In genomic region chr9:92650839-92651621, GRCh38 we compare ENCODE assay signal across 15 cellular contexts. TPM values are rescaled to one million over a fixed set of nuclear protein-coding genes. Genes with fewer than 3 reads are reported as not detected.
DNase-seq lines count a peak whose midpoint lies in the region; ATAC-seq and TF ChIP-seq lines count a peak whose summit lies in the region.
"Had no signal": no experiment of that assay in that cellular context is flagged by ENCODE, and none has a peak within 500 bp of the region (broad histone marks: within the 10 kb centered on the region; RNA-seq: fewer than 3 reads in every experiment).

No MANE protein-coding gene starts in this region.

- H3K56ac ChIP-seq in IMR-90 (ENCODE audit: extremely low read depth, insufficient read depth, low read length): no peak overlapping the region

- H3K27me3 Mint-ChIP-seq in chondrocyte (ENCODE audit: low read depth): no peaks in the 10 kb centered on the region
- H3K27me3 Mint-ChIP-seq: activated naive CD4-positive, alpha-beta T cell treated with anti-CD3 and anti-CD28 coated beads, Interleukin-2, amount 10 ng/mL, durations not matched to agents 7 days and 5 days had no signal

- intact Hi-C loops in IMR-90 (cut with micrococcal nuclease): no loop called here

- no peaks in the 10 kb centered on the region for H3K9me3 ChIP-seq in IMR-90 (ENCODE audit: control insufficient read depth, insufficient read depth, low read length)
- H3K9me3 ChIP-seq in trophoblast cell (ENCODE audit: insufficient read depth, low read depth, low read length): no peaks in the 10 kb centered on the region
- H3K9me3 ChIP-seq: SJSA1, thoracic aorta had no signal

- H3K23ac ChIP-seq in IMR-90 (ENCODE audit: low read depth, low read length) (no peak overlapping the region), trophoblast cell (ENCODE audit: low read length) (no peak overlapping the region)

- no peak overlapping the region for H2BK12ac ChIP-seq in trophoblast cell (ENCODE audit: low read length)

- no peak for TF ChIP-seq POLR2A in IMR-90 (IDR thresholded peaks at IDR 0.05; ENCODE audit: low read depth, low read length)

- no peak overlapping the region for H4K5ac ChIP-seq in IMR-90 (ENCODE audit: low read depth, low read length)

- H3K9ac ChIP-seq in IMR-90 (ENCODE audit: low read depth, low read length) (no peak overlapping the region), trophoblast cell (ENCODE audit: low read length) (no peak overlapping the region)
- H3K9ac ChIP-seq: neural progenitor cell had no signal

- no peaks in the 10 kb centered on the region for H3K9me3 Mint-ChIP-seq in chondrocyte (ENCODE audit: low read depth)
- H3K9me3 Mint-ChIP-seq: activated naive CD4-positive, alpha-beta T cell treated with anti-CD3 and anti-CD28 coated beads, Interleukin-2, amount 10 ng/mL, durations not matched to agents 7 days and 5 days; neural progenitor cell had no signal

- no peak overlapping the region for H3K4me2 ChIP-seq in IMR-90 (ENCODE audit: low read depth, low read length)
- no peak overlapping the region for H3K4me2 ChIP-seq in trophoblast cell (ENCODE audit: low read length)
- H3K4me2 ChIP-seq: neural progenitor cell had no signal

- H3K14ac ChIP-seq in IMR-90 (replicated peaks; ENCODE audit: low read depth, low read length): no peak overlapping the region
- no peak overlapping the region for H3K14ac ChIP-seq in trophoblast cell (ENCODE audit: low read length)

- H3K18ac ChIP-seq in IMR-90 (ENCODE audit: low read depth, low read length) (no peak overlapping the region), trophoblast cell (ENCODE audit: low read length) (no peak overlapping the region)

- peaks cover 30% of the 10 kb centered on the region for H3K4me1 Mint-ChIP-seq in chondrocyte (ENCODE audit: low read depth)
- H3K4me1 Mint-ChIP-seq: activated naive CD4-positive, alpha-beta T cell treated with anti-CD3 and anti-CD28 coated beads, Interleukin-2, amount 10 ng/mL, durations not matched to agents 7 days and 5 days; neural progenitor cell had no signal

- H3K27ac ChIP-seq in IMR-90 (ENCODE audit: insufficient read depth, low read length): no peak overlapping the region
- H3K27ac ChIP-seq in skin epidermis: peak overlapping the region in 20 of 21 experiments; percentile 31 to 93 (median 76)
- H3K27ac ChIP-seq in trophoblast cell (ENCODE audit: low read depth, low read length): no peak overlapping the region
- H3K27ac ChIP-seq: neural progenitor cell, SJSA1, thoracic aorta had no signal

- 100% methylated on average over 1 of the region's 10 CpGs for WGBS in IMR-90 (ENCODE audit: extremely low coverage in 2 of 2, insufficient read length in 1 of 2), 2 experiments
- WGBS in trophoblast cell (ENCODE audit: extremely low coverage, insufficient coverage, insufficient read length): 100% methylated on average over 1 of the region's 10 CpGs

- H4K8ac ChIP-seq in IMR-90 (ENCODE audit: low read depth in 2 of 2, low read length in 2 of 2): no peak overlapping the region
- no peak overlapping the region for H4K8ac ChIP-seq in trophoblast cell (ENCODE audit: low read depth, low read length)

- CTCF ChIA-PET in IMR-90 (lab: Yijun Ruan, JAX): no interaction called here

- H4K12ac ChIP-seq in trophoblast cell (ENCODE audit: low read depth, low read length): no peak overlapping the region

- H4K91ac ChIP-seq in IMR-90 (ENCODE audit: insufficient read depth, low read depth, low read length) (no peak overlapping the region), trophoblast cell (ENCODE audit: low read depth, low read length) (no peak overlapping the region)

- H2AFZ ChIP-seq in IMR-90 (replicated peaks; ENCODE audit: low read length, poor library complexity) (no peak overlapping the region), trophoblast cell (ENCODE audit: insufficient read depth, low read length, poor library complexity) (no peak overlapping the region)
- H2AFZ ChIP-seq: neural progenitor cell had no signal

- no TSS peak for BruUV-seq in IMR-90 (replicated peaks; lab: Mats Ljungman, UMichigan)

- H2AK5ac ChIP-seq in IMR-90 (ENCODE audit: low read depth, low read length): no peak overlapping the region
- H2AK5ac ChIP-seq in trophoblast cell (ENCODE audit: low read length): no peak overlapping the region

- H2BK120ac ChIP-seq in IMR-90 (ENCODE audit: low read depth, low read length): no peak overlapping the region
- no peak overlapping the region for H2BK120ac ChIP-seq in trophoblast cell (ENCODE audit: insufficient read depth, low read length, poor library complexity)

- peaks cover 54% of the 10 kb centered on the region for H3K36me3 ChIP-seq in IMR-90 (ENCODE audit: control insufficient read depth, insufficient read depth, low read length)
- peaks cover 42 to 52% of the 10 kb centered on the region in 2 experiments for H3K36me3 ChIP-seq in trophoblast cell (ENCODE audit: control insufficient read depth in 1 of 2, insufficient read depth in 2 of 2, low read length in 2 of 2)

- dilution Hi-C loops in IMR-90 (cut with HindIII; ENCODE audit: low sequenced_read_pairs, unreplicated experiment): no loop called here

- ATAC-seq in IMR-90 (ENCODE audit: low read depth): peak; percentile 55; the same call in 1 of the 2 replicates

- no peaks in the 10 kb centered on the region for H3K27me3 ChIP-seq in IMR-90 (ENCODE audit: control insufficient read depth, insufficient read depth, low read length)
- no peaks in the 10 kb centered on the region for H3K27me3 ChIP-seq in trophoblast cell (ENCODE audit: insufficient read depth, low read length)
- H3K27me3 ChIP-seq: neural progenitor cell, SJSA1 had no signal

- H3K27ac Mint-ChIP-seq in chondrocyte (ENCODE audit: unreplicated experiment): no peak overlapping the region
- H3K27ac Mint-ChIP-seq: activated naive CD4-positive, alpha-beta T cell treated with anti-CD3 and anti-CD28 coated beads, Interleukin-2, amount 10 ng/mL, durations not matched to agents 7 days and 5 days; neural progenitor cell had no signal

- POLR2A ChIA-PET in IMR-90 (lab: Charles Lee; ENCODE audit: unreplicated experiment): no interaction called here

- H3K9me1 ChIP-seq in IMR-90 (ENCODE audit: insufficient read depth, low read length): peaks cover 14% of the 10 kb centered on the region; the same call in 1 of the 2 replicates

- H3K36me3 Mint-ChIP-seq in chondrocyte (ENCODE audit: low read depth): peaks cover 37% of the 10 kb centered on the region

- in situ Hi-C loops in IMR-90 (cut with MboI; ENCODE audit: low sequenced_read_pairs): no loop called here

- H3K4ac ChIP-seq in IMR-90 (ENCODE audit: low read depth, low read length): no peak overlapping the region
- no peak overlapping the region for H3K4ac ChIP-seq in trophoblast cell (ENCODE audit: low read depth, low read length)

- peak; percentile 29 for DNase-seq in IMR-90
- DNase-seq in chondrocyte (ENCODE audit: low spot score): peak; percentile 64
- DNase-seq in iris pigment epithelial cell (ENCODE audit: low read depth): peak; percentile 61
- DNase-seq in activated T-cell treated with anti-CD3 and anti-CD28 coated beads for 4 hours: no peak
- no peak for DNase-seq in activated T-cell treated with anti-CD3 and anti-CD28 coated beads, Interleukin-2, amount 50 U/mL, for 48 hours
- DNase-seq in NCI-H446 treated with DMSO at 0.1 percent for 48 hours (lab: John Stamatoyannopoulos, UW): no peak
- DNase-seq in trophoblast cell: no peak
- DNase-seq: activated CD4-positive, CD25-positive, alpha-beta regulatory T cell treated with anti-CD3 and anti-CD28 coated beads, Interleukin-2, amount 50 U/mL, for 72 hours; activated naive CD4-positive, alpha-beta T cell treated with anti-CD3 and anti-CD28 coated beads, Interleukin-2, amount 10 ng/mL, durations not matched to agents 7 days and 5 days; NCI-H526 treated with DMSO at 0.1 percent for 48 hours; stimulated activated CD4-positive, alpha-beta T cell treated with anti-CD3 and anti-CD28 coated beads, Interleukin-4, amount 100 ng/mL, for 4 hours had no signal

- no peak for TF ChIP-seq CTCF in IMR-90 (conservative IDR thresholded peaks at IDR 0.05; ENCODE audit: low read depth, low read length)
- no peak for TF ChIP-seq CTCF in chondrocyte (IDR thresholded peaks at IDR 0.05)

- H2BK20ac ChIP-seq in IMR-90 (ENCODE audit: low read depth, low read length): no peak overlapping the region

- no peak overlapping the region for H2BK5ac ChIP-seq in IMR-90 (ENCODE audit: low read depth, low read length, poor library complexity, severe bottlenecking)
- H2BK5ac ChIP-seq in trophoblast cell (ENCODE audit: low read depth, low read length, poor library complexity): no peak overlapping the region

- H3K79me1 ChIP-seq in IMR-90 (ENCODE audit: low read depth in 1 of 2, low read length in 2 of 2): peaks cover 12 to 47% of the 10 kb centered on the region in 2 experiments
- H3K79me1 ChIP-seq in trophoblast cell (ENCODE audit: low read length): no peaks in the 10 kb centered on the region

- H2AK9ac ChIP-seq in IMR-90 (replicated peaks; ENCODE audit: low read depth, low read length, poor library complexity): no peak overlapping the region

- no peak for TF ChIP-seq RAD21 in IMR-90 (IDR thresholded peaks at IDR 0.05; ENCODE audit: low read length)

- H3K4me3 Mint-ChIP-seq in chondrocyte (ENCODE audit: unreplicated experiment): no peak overlapping the region
- H3K4me3 Mint-ChIP-seq: activated naive CD4-positive, alpha-beta T cell treated with anti-CD3 and anti-CD28 coated beads, Interleukin-2, amount 10 ng/mL, durations not matched to agents 7 days and 5 days; neural progenitor cell had no signal

- H3K4me1 ChIP-seq in IMR-90 (ENCODE audit: control insufficient read depth, insufficient read depth, low read length): peaks cover 2% of the 10 kb centered on the region; the same call in 1 of the 2 replicates
- peaks cover 4 to 12% of the 10 kb centered on the region in 2 experiments for H3K4me1 ChIP-seq in trophoblast cell (ENCODE audit: control insufficient read depth in 1 of 2, insufficient read depth in 2 of 2, low read length in 2 of 2)
- H3K4me1 ChIP-seq: neural progenitor cell had no signal

- H3K79me2 ChIP-seq in trophoblast cell (ENCODE audit: control insufficient read depth, insufficient read depth, low read length, poor library complexity): no peaks in the 10 kb centered on the region

- H3K4me3 ChIP-seq in IMR-90 (ENCODE audit: insufficient read depth, low read depth, low read length) (no peak overlapping the region), skin epidermis (no peak overlapping the region), trophoblast cell (ENCODE audit: low read depth, low read length) (no peak overlapping the region)
- H3K4me3 ChIP-seq: neural progenitor cell, SJSA1, thoracic aorta had no signal

- peaks cover 8% of the 10 kb centered on the region; the same call in 1 of the 2 replicates for H4K20me1 ChIP-seq in IMR-90 (ENCODE audit: insufficient read depth, low read length)

- no peak overlapping the region for H2BK15ac ChIP-seq in IMR-90 (ENCODE audit: low read depth, low read length)

TF ChIP-seq in IMR-90, 13 proteins besides CTCF, POLR2A, EP300 and RAD21 (continues in another document):
- no peak for TF ChIP-seq CHD1 (IDR thresholded peaks at IDR 0.05; ENCODE audit: low read depth, low read length)
- no peak for TF ChIP-seq MAFK (IDR thresholded peaks at IDR 0.05; ENCODE audit: low read depth, low read length)

RNA-seq across cellular contexts. Expression of gene IPPK, which starts 18.9 kb away (rescaled TPM):
- total RNA-seq in IMR-90 (2012; rRNA removed): 25.1 and 27.5 TPM in 2 replicates
- 25.3 and 26.8 TPM in 2 replicates for polyA plus RNA-seq in IMR-90 (2012; rRNA removed)
- 12.5 and 13.1 TPM in 2 replicates for polyA plus RNA-seq in IMR-90 (2012; cell fraction: cytosol; rRNA removed)
- 40.6 and 52.6 TPM in 2 replicates for polyA plus RNA-seq in IMR-90 (2012; cell fraction: nucleus; rRNA removed; ENCODE audit: low replicate concordance)
- total RNA-seq in chondrocyte: 8.7 to 9.3 TPM (median 8.9 TPM) in 3 replicates
- polyA plus RNA-seq in trophoblast cell (2013): 7.8 and 8.4 TPM in 2 replicates

Comparison
In these comparisons a context has a peak if more than half of its experiments do, and no peak if none do; other contexts are left out.
1. DNase-seq: peak in IMR-90 (single experiment), chondrocyte (single experiment) and iris pigment epithelial cell (single experiment); none in activated T-cell treated with anti-CD3 and anti-CD28 coated beads for 4 hours (single experiment), activated T-cell treated with anti-CD3 and anti-CD28 coated beads, Interleukin-2, amount 50 U/mL, for 48 hours (0 of 2), NCI-H446 treated with DMSO at 0.1 percent for 48 hours (single experiment) and trophoblast cell (0 of 2).
2. H3K27ac ChIP-seq: peak in skin epidermis (20 of 21); none in IMR-90 (single experiment) and trophoblast cell (single experiment).